23 cellular contexts compared by ENCODE assay signal in the genomic region with DNA sequence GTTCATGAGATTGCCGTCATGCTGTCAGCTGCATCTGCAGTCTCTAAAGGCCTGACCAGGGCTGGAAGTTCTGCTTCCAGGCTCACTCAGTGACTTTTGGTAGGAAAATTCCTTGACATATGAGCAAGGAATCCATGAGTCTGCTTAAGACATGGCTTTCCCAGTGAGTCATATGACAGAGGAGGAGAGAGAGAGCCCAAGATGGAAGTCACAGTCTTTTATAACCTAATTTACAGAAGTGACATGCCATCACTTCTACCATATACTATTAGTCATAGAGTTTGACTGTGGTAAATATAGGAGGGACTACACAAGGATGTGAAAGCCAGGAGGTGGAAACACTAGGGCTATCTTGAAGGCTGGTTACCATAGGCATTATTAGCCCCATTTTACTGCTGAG.
DNase-seq lines count a peak whose midpoint lies in the region; ATAC-seq and TF ChIP-seq lines count a peak whose summit lies in the region.
"Had no signal": no experiment of that assay in that cellular context is flagged by ENCODE, and none has a peak within 500 bp of the region (broad histone marks: within the 10 kb centered on the region; RNA-seq: fewer than 3 reads in every experiment).

No MANE protein-coding gene starts in this region.

- H3K9me2 ChIP-seq in GM23248 (ENCODE audit: insufficient read depth), result no peaks in the 10 kb centered on the region

- H3K9ac ChIP-seq in GM23248, result no peak overlapping the region

- intact Hi-C loops in left colon (cut with DNase I, micrococcal nuclease), result no loop called here

- H3K79me2 ChIP-seq in GM23248 (ENCODE audit: insufficient read depth), result peaks cover 6% of the 10 kb centered on the region; the same call in 1 of the 2 replicates

- TF ChIP-seq CTCF in AG04449 (IDR thresholded peaks at IDR 0.05; ENCODE audit: insufficient read depth, low read length, missing control alignments), result no peak

- H3K27me3 ChIP-seq in GM23248 (replicated peaks; ENCODE audit: insufficient read depth), result no peaks in the 10 kb centered on the region
- H3K27me3 ChIP-seq: brain microvascular endothelial cell, suprapubic skin had no signal

- no peaks in the 10 kb centered on the region for H3K9me3 ChIP-seq in GM23248 (ENCODE audit: low read depth)
- H3K9me3 ChIP-seq: suprapubic skin had no signal

- no peaks in the 10 kb centered on the region for H4K20me1 ChIP-seq in GM23248 (ENCODE audit: insufficient read depth)

- peaks cover 18% of the 10 kb centered on the region for H3K4me1 ChIP-seq in GM23248 (ENCODE audit: insufficient read depth)
- H3K4me1 ChIP-seq: suprapubic skin had no signal

- H2AFZ ChIP-seq in GM23248, result no peak overlapping the region

- H3K4me2 ChIP-seq in GM23248 (ENCODE audit: unreplicated experiment), result no peak overlapping the region

- H3K27ac ChIP-seq in GM23248, result peak overlapping the region; percentile 13; the same call in 1 of the 2 replicates
- no peak overlapping the region for H3K27ac ChIP-seq in substantia nigra (ENCODE audit: low read depth, low read length, poor library complexity, severe bottlenecking)
- H3K27ac ChIP-seq: brain microvascular endothelial cell, suprapubic skin had no signal

- ATAC-seq in left colon, result peak; percentile 80

- CTCF ChIA-PET in AG04449 (lab: Yijun Ruan, JAX), result interaction anchor here (1.0 to 1.2 kb wide), 3 partner anchors 12 to 197 kb away, joined by 3 to 5 read pairs (median 3); no protein-coding TSS in a partner anchor

- DNase-seq in AG04449 (ENCODE audit: low read depth, low spot score) (peak; percentile 90), GM23248 (peak; percentile 85), amniotic epithelial cell (ENCODE audit: low read depth) (peak; percentile 67), left colon (no peak), D341Med (ENCODE audit: low spot score) (no peak), substantia nigra (lab: John Stamatoyannopoulos, UW) (no peak), DMS79 treated with DMSO at 0.1 percent for 48 hours (lab: John Stamatoyannopoulos, UW) (no peak), G401 (ENCODE audit: low spot score) (no peak)
- DNase-seq: activated CD4-positive, alpha-beta T cell treated with anti-CD3 and anti-CD28 coated beads for 48 hours; brain microvascular endothelial cell; CD4-positive, alpha-beta memory T cell; cortex of kidney; foreskin melanocyte; H9; hypothalamus; Kasumi-1; NCI-H146; NCI-H82; nucleus accumbens; SIG-M5; stimulated activated CD8-positive, alpha-beta memory T cell treated with anti-CD3 and anti-CD28 coated beads, Interleukin-4, amount 100 ng/mL, for 48 hours had no signal

- WGBS in GM23248 (ENCODE audit: low coverage in 1 of 2, low lambda C conversion rate in 2 of 2, missing lambda C conversion rate in 2 of 2), 2 experiments, result 55 to 58% methylated on average over 1 of the region's 1 CpG

- no peak overlapping the region for H3K4me3 ChIP-seq in AG04449 (ENCODE audit: low read depth, low read length)
- H3K4me3 ChIP-seq in GM23248, result no peak overlapping the region
- H3K4me3 ChIP-seq: lung, suprapubic skin had no signal

- no peaks in the 10 kb centered on the region for H3K36me3 ChIP-seq in GM23248 (ENCODE audit: low read depth)
- H3K36me3 ChIP-seq: brain microvascular endothelial cell, suprapubic skin had no signal

- POLR2A ChIA-PET in AG04449 (lab: Yijun Ruan, JAX), result no interaction called here

- peaks cover 12% of the 10 kb centered on the region for H3F3A ChIP-seq in GM23248 (ENCODE audit: insufficient read depth)

- in situ Hi-C loops in GM23248 (cut with MboI), result no loop called here
- in situ Hi-C loops in G401 (cut with HindIII; ENCODE audit: low sequenced_read_pairs), result no loop called here

Comparison
In these comparisons a context has a peak if more than half of its experiments do, and no peak if none do; other contexts are left out.
1. DNase-seq: peak in AG04449 (single experiment), GM23248 (single experiment) and amniotic epithelial cell (single experiment); none in left colon (0 of 2), D341Med (single experiment), substantia nigra (0 of 49), DMS79 treated with DMSO at 0.1 percent for 48 hours (single experiment) and G401 (single experiment).